8 cellular contexts compared by ENCODE assay signal in the genomic region with DNA sequence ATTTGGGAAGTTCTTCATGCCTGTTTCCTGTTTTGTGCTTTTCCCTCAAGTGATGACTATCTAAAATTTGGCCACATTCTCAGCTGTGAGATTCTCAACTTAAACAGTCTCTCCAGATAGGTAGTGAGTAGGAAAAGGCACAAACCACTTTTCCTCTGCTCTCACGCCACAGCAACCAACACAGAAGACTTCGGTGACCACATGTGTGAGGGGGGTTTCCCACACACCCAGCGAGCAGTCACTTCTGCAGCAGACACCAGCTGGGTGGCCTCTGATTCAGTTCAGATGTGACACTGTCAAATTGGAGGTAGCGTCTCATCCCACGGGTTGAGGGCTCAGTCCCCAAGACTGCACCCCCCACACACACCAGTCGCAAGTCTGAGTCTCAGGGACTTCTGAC.
DNase-seq lines count a peak whose midpoint lies in the region; ATAC-seq and TF ChIP-seq lines count a peak whose summit lies in the region.
"Had no signal": no experiment of that assay in that cellular context is flagged by ENCODE, and none has a peak within 500 bp of the region (broad histone marks: within the 10 kb centered on the region; RNA-seq: fewer than 3 reads in every experiment).

No MANE protein-coding gene starts in this region.

- no peak for TF ChIP-seq CTCF in HL-60 (IDR thresholded peaks at IDR 0.05; ENCODE audit: insufficient read depth, low read length)

- H3K4me3 ChIP-seq in HL-60 (replicated peaks; ENCODE audit: insufficient read depth, low read length) = no peak overlapping the region
- H3K4me3 ChIP-seq: lung had no signal

- H3K27ac ChIP-seq in HL-60 (replicated peaks) = no peak overlapping the region

- no peaks in the 10 kb centered on the region for H3K27me3 ChIP-seq in HL-60 (ENCODE audit: insufficient read depth, poor library complexity, severe bottlenecking)

- DNase-seq in HL-60 (ENCODE audit: low read depth in 1 of 2, low spot score in 1 of 2) (peak; percentile 13 to 77), amniotic stem cell (lab: John Stamatoyannopoulos, UW) (no peak), OCI-M2 (lab: John Stamatoyannopoulos, UW; ENCODE audit: unreplicated experiment) (no peak), middle frontal gyrus (ENCODE audit: extremely low spot score, low spot score) (no peak)
- peak; percentile 7 for DNase-seq in activated effector memory CD4-positive, alpha-beta T cell treated with Interleukin-2 at 50 U/mL for 16 hours
- peak; percentile 56 to 73 for DNase-seq in stimulated activated CD8-positive, alpha-beta memory T cell treated with anti-CD3 and anti-CD28 coated beads, Interleukin-7, amount 100 ng/mL, for 48 hours (ENCODE audit: extremely low read depth in 1 of 2, low read depth in 1 of 2)

- ATAC-seq in GM21390 (IDR thresholded peaks at IDR 0.05; ENCODE audit: unreplicated experiment) = peak; percentile 91

Comparison
In these comparisons a context has a peak if more than half of its experiments do, and no peak if none do; other contexts are left out.
1. DNase-seq: peak in HL-60 (2 of 2), activated effector memory CD4-positive, alpha-beta T cell treated with Interleukin-2 at 50 U/mL for 16 hours (single experiment) and stimulated activated CD8-positive, alpha-beta memory T cell treated with anti-CD3 and anti-CD28 coated beads, Interleukin-7, amount 100 ng/mL, for 48 hours (2 of 2); none in amniotic stem cell (single experiment), OCI-M2 (single experiment) and middle frontal gyrus (single experiment).